In the genomic region with DNA sequence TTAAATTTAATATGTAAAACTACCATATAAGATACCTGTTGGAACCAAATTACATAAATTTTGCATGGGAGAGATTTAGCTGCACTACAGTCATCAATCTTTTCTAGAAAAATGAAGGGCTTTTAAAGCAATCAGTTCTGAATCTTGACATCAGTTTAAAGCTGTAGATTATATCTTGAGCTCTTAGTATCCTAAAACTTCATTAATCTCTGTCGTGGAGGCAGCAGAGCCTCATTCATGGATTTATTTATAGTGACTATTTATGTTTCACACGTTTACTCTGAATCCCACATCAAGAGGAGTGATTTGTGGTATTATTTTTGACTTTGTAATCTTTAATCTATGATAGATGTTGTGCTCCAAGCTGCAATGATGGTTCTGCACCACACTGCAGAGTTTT, we compare ENCODE assay signal across 24 cellular contexts.
"Had no signal": no experiment of that assay in that cellular context is flagged by ENCODE, and none has a peak within 500 bp of the region (broad histone marks: within the 10 kb centered on the region; RNA-seq: fewer than 3 reads in every experiment).

No MANE protein-coding gene starts in this region.

- H3K27me3 ChIP-seq: neutrophil, pancreas, right lobe of liver, sigmoid colon, stomach, thyroid gland, tibial nerve, upper lobe of left lung, vagina had no signal

- ATAC-seq: natural killer cell treated with Interleukin-12 subunit alpha and Interleukin-12 subunit beta and Interleukin-15 and Interleukin-18, amount 100 ng/mL, for 72 hours; pancreas; right cardiac atrium; right lobe of liver; stimulated activated effector memory CD8-positive, alpha-beta T cell treated with anti-CD3 and anti-CD28 coated beads, Interleukin-12 subunit alpha, Interleukin-12 subunit beta, amount 100 ng/mL, for 72 hours; stimulated activated naive B cell treated with anti-CD40 and anti-IgM and Interleukin-4, amounts not matched to agents 10 μg/mL and 1 μg/mL and 100 μg/mL, for 72 hours had no signal

- DNase-seq: nephron progenitor cell; nucleus accumbens; pancreas; right cardiac atrium; right lobe of liver; sigmoid colon; small intestine; stimulated activated CD4-positive, alpha-beta T cell treated with anti-CD3 and anti-CD28 coated beads, Interleukin-15, amount 100 ng/mL, for 24 hours; stimulated activated CD4-positive, alpha-beta T cell treated with anti-CD3 and anti-CD28 coated beads, Interleukin-2, amount 100 ng/mL, for 24 hours; stimulated activated CD4-positive, alpha-beta T cell treated with anti-CD3 and anti-CD28 coated beads, Interleukin-2, amount 100 ng/mL, for 48 hours; stimulated activated CD4-positive, alpha-beta T cell treated with anti-CD3 and anti-CD28 coated beads, Interleukin-4, amount 100 ng/mL, for 24 hours; stimulated activated naive B cell treated with anti-CD40 and anti-IgM and Interleukin-4, amounts not matched to agents 10 μg/mL and 1 μg/mL and 100 μg/mL, for 72 hours; stimulated activated naive CD4-positive, alpha-beta T cell treated with Interleukin-2 at 50 U/mL for 16 hours; stomach; thyroid gland; trophoblast cell; upper lobe of left lung had no signal

- H3K9me3 ChIP-seq: neutrophil, pancreas, prostate gland, right lobe of liver, sigmoid colon, stomach, thoracic aorta, thyroid gland, tibial nerve, upper lobe of left lung, vagina had no signal

- H3K27ac ChIP-seq: neutrophil, pancreas, prostate gland, right lobe of liver, sigmoid colon, stomach, thoracic aorta, thyroid gland, tibial nerve, upper lobe of left lung, vagina had no signal

- H3K4me1 ChIP-seq: prostate gland, right lobe of liver, thyroid gland, tibial nerve had no signal

- H3K4me3 ChIP-seq: pancreas, prostate gland, right lobe of liver, sigmoid colon, stomach, thoracic aorta, thyroid gland, tibial nerve, upper lobe of left lung, vagina had no signal

- H3K36me3 ChIP-seq: neutrophil, pancreas, prostate gland, right lobe of liver, sigmoid colon, stomach, thoracic aorta, thyroid gland, tibial nerve, upper lobe of left lung, vagina had no signal
